Comparison of ENCODE assay signal across 8 cellular contexts in the genomic region with DNA sequence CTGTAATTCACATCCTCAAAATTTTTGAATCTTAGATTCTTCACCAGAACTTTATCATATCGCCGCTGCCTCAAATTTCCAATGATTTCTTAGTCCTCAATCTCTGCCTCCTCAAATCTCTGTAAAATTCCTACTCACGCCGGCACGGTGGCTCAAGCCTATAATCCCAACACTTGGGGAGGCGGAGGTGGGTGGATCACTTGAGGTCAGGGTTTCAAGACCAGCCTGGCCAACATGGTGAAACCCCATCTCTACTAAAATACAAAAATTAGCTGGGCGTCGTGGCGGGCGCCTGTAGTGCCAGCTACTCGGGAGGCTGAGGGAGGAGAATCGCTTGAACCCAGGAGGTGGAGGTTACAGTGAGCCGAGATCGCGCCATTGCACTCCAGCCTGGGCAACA. TPM values are rescaled to one million over a fixed set of nuclear protein-coding genes. Genes with fewer than 3 reads are reported as not detected.
DNase-seq lines count a peak whose midpoint lies in the region; ATAC-seq and TF ChIP-seq lines count a peak whose summit lies in the region.
"Not testable (repeated sequence)": the region's sequence is repeated elsewhere in the genome, so short reads cannot be mapped to it uniquely, and the experiment has no call there.

No MANE protein-coding gene starts in this region.

- POLR2A ChIA-PET in activated CD4-positive, alpha-beta T cell treated with anti-CD3 and anti-CD28 coated beads, Interleukin-2, amount 10 ng/mL, durations not matched to agents 7 days and 5 days (lab: Charles Lee): not testable (repeated sequence)

- TF ChIP-seq CTCF in GM23338 (conservative IDR thresholded peaks at IDR 0.05; ENCODE audit: low read depth in 2 of 2); OCI-LY1 (IDR thresholded peaks at IDR 0.05; ENCODE audit: low read length); esophagus squamous epithelium (IDR thresholded peaks at IDR 0.05): not testable (repeated sequence)

- not testable (repeated sequence) for DNase-seq in GM23338 (ENCODE audit: low spot score); activated CD4-positive, alpha-beta T cell treated with anti-CD3 and anti-CD28 coated beads, Interleukin-2, amount 10 ng/mL, durations not matched to agents 7 days and 5 days; adipocyte (ENCODE audit: low read depth); esophagus squamous epithelium (lab: John Stamatoyannopoulos, UW); naive B cell; skeletal muscle cell (ENCODE audit: low read depth)

- H4K20me1 ChIP-seq in BLaER1 (peaks cover 38% of the 10 kb centered on the region), GM23338 (replicated peaks; ENCODE audit: insufficient read depth) (peaks cover 19% of the 10 kb centered on the region; the same call in 1 of the 2 replicates)
- not testable (repeated sequence) for H4K20me1 ChIP-seq in OCI-LY1 (ENCODE audit: insufficient read depth, low read length)

- H2AFZ ChIP-seq in GM23338: peak overlapping the region; percentile 91
- H2AFZ ChIP-seq in OCI-LY1 (ENCODE audit: low read length): not testable (repeated sequence)

- H3K27ac Mint-ChIP-seq in GM23338: not testable (repeated sequence)
- peak overlapping the region; percentile 95 for H3K27ac Mint-ChIP-seq in activated CD4-positive, alpha-beta T cell treated with anti-CD3 and anti-CD28 coated beads, Interleukin-2, amount 10 ng/mL, durations not matched to agents 7 days and 5 days
- H3K27ac Mint-ChIP-seq in naive B cell: peak overlapping the region; percentile 76 to 96 (median 92)

- H3K4me3 Mint-ChIP-seq in GM23338 (peak overlapping the region; percentile 82), naive B cell (peak overlapping the region; percentile 75 to 94 (median 90))
- peak overlapping the region; percentile 96 for H3K4me3 Mint-ChIP-seq in activated CD4-positive, alpha-beta T cell treated with anti-CD3 and anti-CD28 coated beads, Interleukin-2, amount 10 ng/mL, durations not matched to agents 7 days and 5 days

- not testable (repeated sequence) for H3K27me3 ChIP-seq in BLaER1; GM23338 (ENCODE audit: insufficient read depth); OCI-LY1 (ENCODE audit: insufficient read depth, low read length); adipocyte (replicated peaks; ENCODE audit: control insufficient read depth, insufficient read depth, low read length); esophagus squamous epithelium

- H3K4me3 ChIP-seq in BLaER1 (peak overlapping the region; percentile 95), GM23338 (peak overlapping the region; percentile 87), OCI-LY1 (ENCODE audit: low read depth, low read length, poor library complexity, severe bottlenecking) (peak overlapping the region; percentile 75), adipocyte (ENCODE audit: low read length) (peak overlapping the region; percentile 96), esophagus squamous epithelium (peak overlapping the region in 3 of 4 donors; percentile 78 to 98 (median 90)), skeletal muscle cell (ENCODE audit: low read depth, low read length) (peak overlapping the region; percentile 87)

- not testable (repeated sequence) for ATAC-seq in GM23338; naive B cell (ENCODE audit: low read depth in 2 of 2)

- peaks cover 64% of the 10 kb centered on the region for H3K4me1 ChIP-seq in BLaER1
- H3K4me1 ChIP-seq in GM23338 (ENCODE audit: insufficient read depth): not testable (repeated sequence)
- H3K4me1 ChIP-seq in OCI-LY1 (ENCODE audit: insufficient read depth, low read length, severe bottlenecking): peaks cover 25% of the 10 kb centered on the region
- H3K4me1 ChIP-seq in adipocyte (ENCODE audit: control insufficient read depth, insufficient read depth, low read length): peaks cover 13% of the 10 kb centered on the region
- H3K4me1 ChIP-seq in esophagus squamous epithelium: peaks cover 4 to 37% (median 8%) of the 10 kb centered on the region in 3 donors

- not testable (repeated sequence) for H3K36me3 ChIP-seq in BLaER1; GM23338 (ENCODE audit: insufficient read depth); OCI-LY1 (ENCODE audit: insufficient read depth, low read length); adipocyte (ENCODE audit: control insufficient read depth, insufficient read depth, low read length, severe bottlenecking); esophagus squamous epithelium

- CTCF ChIA-PET in activated CD4-positive, alpha-beta T cell treated with anti-CD3 and anti-CD28 coated beads, Interleukin-2, amount 10 ng/mL, durations not matched to agents 7 days and 5 days (lab: Charles Lee): not testable (repeated sequence)

- peaks cover 10% of the 10 kb centered on the region for H3K27me3 Mint-ChIP-seq in GM23338 (ENCODE audit: insufficient read depth, low read depth, poor library complexity)
- H3K27me3 Mint-ChIP-seq in activated CD4-positive, alpha-beta T cell treated with anti-CD3 and anti-CD28 coated beads, Interleukin-2, amount 10 ng/mL, durations not matched to agents 7 days and 5 days; naive B cell: not testable (repeated sequence)

- WGBS in esophagus squamous epithelium, 2 donors: 86 to 93% methylated on average over 11 to 15 of the region's 15 CpGs

- H3K36me3 Mint-ChIP-seq in GM23338 (ENCODE audit: low read depth); naive B cell: not testable (repeated sequence)
- peaks cover 16% of the 10 kb centered on the region for H3K36me3 Mint-ChIP-seq in activated CD4-positive, alpha-beta T cell treated with anti-CD3 and anti-CD28 coated beads, Interleukin-2, amount 10 ng/mL, durations not matched to agents 7 days and 5 days (ENCODE audit: low read depth)

- H3K9me2 ChIP-seq in GM23338 (ENCODE audit: insufficient read depth); OCI-LY1 (ENCODE audit: low read depth, low read length): not testable (repeated sequence)

- H3K4me2 ChIP-seq in BLaER1: peak overlapping the region; percentile 96
- peak overlapping the region; percentile 80 for H3K4me2 ChIP-seq in GM23338
- H3K4me2 ChIP-seq in OCI-LY1 (ENCODE audit: low read length): peak overlapping the region; percentile 78

- H3K79me2 ChIP-seq in GM23338 (replicated peaks; ENCODE audit: insufficient read depth) (peaks cover 35% of the 10 kb centered on the region), OCI-LY1 (ENCODE audit: insufficient read depth, low read length) (peaks cover 15% of the 10 kb centered on the region)

- not testable (repeated sequence) for H3K4me1 Mint-ChIP-seq in GM23338
- peaks cover 58% of the 10 kb centered on the region for H3K4me1 Mint-ChIP-seq in activated CD4-positive, alpha-beta T cell treated with anti-CD3 and anti-CD28 coated beads, Interleukin-2, amount 10 ng/mL, durations not matched to agents 7 days and 5 days
- H3K4me1 Mint-ChIP-seq in naive B cell: peaks cover 41 to 58% (median 52%) of the 10 kb centered on the region in 3 donors

- H3K9me3 ChIP-seq in BLaER1: peaks cover 11% of the 10 kb centered on the region; the same call in 1 of the 2 replicates
- H3K9me3 ChIP-seq in OCI-LY1 (ENCODE audit: low read length); adipocyte (ENCODE audit: control insufficient read depth, low read length); esophagus squamous epithelium: not testable (repeated sequence)

- not testable (repeated sequence) for H3K27ac ChIP-seq in BLaER1; OCI-LY1 (ENCODE audit: low read depth, low read length, poor library complexity, severe bottlenecking)
- H3K27ac ChIP-seq in GM23338 (ENCODE audit: low read depth) (0 out of 2 replicates have a peak overlapping the region, but pooled peaks have one; percentile 37), esophagus squamous epithelium (peak overlapping the region in 2 of 4 donors; percentile 11 to 91)

- TF ChIP-seq POLR2A in esophagus squamous epithelium (IDR thresholded peaks at IDR 0.05): not testable (repeated sequence)

- H3K9me3 Mint-ChIP-seq in GM23338, naive B cell: not testable (repeated sequence)
- peaks cover 12% of the 10 kb centered on the region for H3K9me3 Mint-ChIP-seq in activated CD4-positive, alpha-beta T cell treated with anti-CD3 and anti-CD28 coated beads, Interleukin-2, amount 10 ng/mL, durations not matched to agents 7 days and 5 days

- H3K9ac ChIP-seq in BLaER1: not testable (repeated sequence)
- H3K9ac ChIP-seq in OCI-LY1 (ENCODE audit: low read length) (0 out of 2 replicates have a peak overlapping the region, but pooled peaks have one; percentile 65), adipocyte (ENCODE audit: low read length) (peak overlapping the region; percentile 88)

- intact Hi-C loops in esophagus squamous epithelium (cut with DNase I): not testable (repeated sequence)

- H3F3A ChIP-seq in GM23338 (replicated peaks; ENCODE audit: low read depth); OCI-LY1 (ENCODE audit: insufficient read depth, low read length): not testable (repeated sequence)

RNA-seq across cellular contexts. Expression of gene CBX1, which starts 0.8 kb away (rescaled TPM):
- 113 and 127 TPM in 2 replicates for total RNA-seq in GM23338 (2014; rRNA removed; shearing (Covaris generic))
- polyA plus RNA-seq in GM23338 (2016; fragmentation: Nextera tagmentation; extraction: Ambion mirVana) (223 and 243 TPM in 2 replicates), naive B cell (ENCODE audit: low read depth in 6 of 6) (10 to 100 TPM; 12.9 to 30.8 (median 24.5) TPM)
- total RNA-seq in activated CD4-positive, alpha-beta T cell treated with anti-CD3 and anti-CD28 coated beads, Interleukin-2, amount 10 ng/mL, durations not matched to agents 7 days and 5 days: 10 to 100 TPM; 63.6 to 64.8 TPM
- 10 to 100 TPM; 21.0 to 46.7 (median 24.7) TPM for total RNA-seq in esophagus squamous epithelium

RNA-seq across cellular contexts. Expression of gene SNX11, which starts 5.5 kb away (rescaled TPM):
- total RNA-seq in GM23338 (2014; rRNA removed; shearing (Covaris generic)): 13.7 and 16.3 TPM in 2 replicates
- polyA plus RNA-seq in GM23338 (2016; fragmentation: Nextera tagmentation; extraction: Ambion mirVana): 7.9 and 8.0 TPM in 2 replicates
- 10 to 100 TPM; 21.2 to 22.4 TPM for total RNA-seq in activated CD4-positive, alpha-beta T cell treated with anti-CD3 and anti-CD28 coated beads, Interleukin-2, amount 10 ng/mL, durations not matched to agents 7 days and 5 days
- total RNA-seq in esophagus squamous epithelium: 10 to 100 TPM; 12.7 to 16.6 (median 15.0) TPM
- 10 to 100 TPM; 31.9 to 59.4 (median 38.3) TPM for polyA plus RNA-seq in naive B cell (ENCODE audit: low read depth in 6 of 6)

RNA-seq across cellular contexts. Expression of gene NFE2L1, which starts 53.9 kb away (rescaled TPM):
- total RNA-seq in GM23338 (2014; rRNA removed; shearing (Covaris generic)): 138 and 157 TPM in 2 replicates
- polyA plus RNA-seq in GM23338 (2016; fragmentation: Nextera tagmentation; extraction: Ambion mirVana) (39.9 and 49.9 TPM in 2 replicates), naive B cell (ENCODE audit: low read depth in 6 of 6) (10 to 100 TPM in 1 of 6 donors, 1 to 10 TPM in 5; 1.3 to 10.5 (median 6.7) TPM)
- 10 to 100 TPM; 53.2 to 65.9 TPM for total RNA-seq in activated CD4-positive, alpha-beta T cell treated with anti-CD3 and anti-CD28 coated beads, Interleukin-2, amount 10 ng/mL, durations not matched to agents 7 days and 5 days
- 100 to 1,000 TPM in 1 of 4 donors, 10 to 100 TPM in 3; 41.6 to 103 (median 60.0) TPM for total RNA-seq in esophagus squamous epithelium
